Comparison of ENCODE assay signal across 8 cellular contexts in the genomic region with DNA sequence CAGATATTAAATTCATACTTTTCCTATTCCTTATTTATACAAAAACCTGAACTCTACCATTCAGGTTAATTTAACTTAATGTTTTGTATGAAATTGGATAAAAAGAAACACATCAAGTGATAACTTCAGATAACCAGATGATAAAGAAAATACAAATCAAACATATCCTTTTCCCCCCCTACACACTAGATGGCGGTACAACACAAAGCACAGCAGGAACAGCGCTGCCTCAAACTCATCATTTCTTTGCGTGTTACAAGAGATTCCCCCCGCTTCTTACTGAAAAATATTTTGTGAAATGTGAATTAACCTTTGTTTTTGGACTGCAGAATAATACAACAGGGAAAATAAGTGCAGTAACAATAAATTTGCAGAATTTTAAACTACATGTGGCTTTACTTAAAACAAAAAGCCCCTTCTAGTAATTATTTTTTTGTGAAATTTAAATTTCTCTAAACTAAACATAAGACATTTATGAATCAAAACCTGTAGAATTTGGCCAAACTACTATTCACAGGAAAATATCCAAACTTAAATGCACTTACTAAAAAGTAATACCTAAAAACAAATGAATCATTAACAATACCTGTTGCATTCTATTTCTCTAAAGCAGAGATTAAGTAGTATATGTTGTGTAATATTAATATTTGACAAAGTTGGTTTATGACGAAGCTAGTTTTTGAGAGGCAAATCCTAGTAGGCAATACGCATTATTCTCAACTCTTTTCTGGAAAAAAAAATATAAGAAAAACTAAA.
DNase-seq lines count a peak whose midpoint lies in the region; ATAC-seq and TF ChIP-seq lines count a peak whose summit lies in the region.

No MANE protein-coding gene starts in this region.

- H3K9me3 ChIP-seq in mammary epithelial cell (replicated peaks; ENCODE audit: insufficient read depth, low read length) = no peaks in the 10 kb centered on the region

- H3K4me2 ChIP-seq in mammary epithelial cell (ENCODE audit: insufficient read depth, low read depth, low read length) = no peak overlapping the region

- H3K27ac ChIP-seq in mammary epithelial cell (ENCODE audit: insufficient read depth, low read depth, low read length) = no peak overlapping the region

- H3K9ac ChIP-seq in mammary epithelial cell (ENCODE audit: insufficient read depth, low read length) = no peak overlapping the region

- TF ChIP-seq CTCF in mammary epithelial cell (conservative IDR thresholded peaks at IDR 0.05 in 1 of 2, IDR thresholded peaks at IDR 0.05 in 1 of 2; ENCODE audit: extremely low read depth in 1 of 2, insufficient read depth in 1 of 2, low read depth in 1 of 2, low read length in 2 of 2) = peak; percentile 93 to 94

- H2AFZ ChIP-seq in mammary epithelial cell (ENCODE audit: low read depth, low read length) = no peak overlapping the region

- dilution Hi-C loops in mammary epithelial cell (cut with HindIII; ENCODE audit: low sequenced_read_pairs) = no loop called here

- in situ Hi-C loops in mammary epithelial cell (cut with MboI; ENCODE audit: low sequenced_read_pairs in 2 of 2) = loop anchor here (5.0 to 25.0 kb wide), 3 partner anchors 215 to 620 kb away; a partner anchor contains a TSS

- no peaks in the 10 kb centered on the region for H3K27me3 ChIP-seq in mammary epithelial cell (ENCODE audit: insufficient read depth, low read length)

- no peak overlapping the region for H3K4me3 ChIP-seq in mammary epithelial cell (replicated peaks in 1 of 3; ENCODE audit: insufficient read depth in 1 of 3, low read depth in 2 of 3, low read length in 3 of 3)

- no peaks in the 10 kb centered on the region for H3K79me2 ChIP-seq in mammary epithelial cell (ENCODE audit: insufficient read depth, low read length)

- intact Hi-C loops in mammary epithelial cell (cut with micrococcal nuclease) = loop anchor here (1.0 kb wide), 5 partner anchors 162 to 634 kb away; no protein-coding TSS in a partner anchor

- peak; percentile 73 for ATAC-seq in GM21529 (IDR thresholded peaks at IDR 0.05; ENCODE audit: unreplicated experiment)
- ATAC-seq in SK-N-SH treated with all-trans-retinoic acid at 6 μM for 48 hours = peak; percentile 73
- no peak for ATAC-seq in HG02852 (IDR thresholded peaks at IDR 0.05; ENCODE audit: unreplicated experiment)

- peaks cover 10% of the 10 kb centered on the region for H3K4me1 ChIP-seq in mammary epithelial cell (ENCODE audit: insufficient read depth, low read length)

- CTCF ChIA-PET in mammary epithelial cell (lab: Charles Lee; ENCODE audit: low non-redundant PET) = no interaction called here

- H3K36me3 ChIP-seq in mammary epithelial cell (ENCODE audit: insufficient read depth, low read length) = peaks cover under 1% of the 10 kb centered on the region

- peak; percentile 36 for DNase-seq in ELF-1 (ENCODE audit: low read depth, low spot score)
- peak; percentile 52 for DNase-seq in MV-4-11 (lab: John Stamatoyannopoulos, UW)
- DNase-seq in mammary epithelial cell = peak; percentile 42
- DNase-seq in kidney tubule cell (ENCODE audit: low spot score) = peak; percentile 69
- peak; percentile 6 to 12 (median 10) for DNase-seq in stimulated activated CD4-positive, alpha-beta T cell treated with anti-CD3 and anti-CD28 coated beads, TNF-alpha, amount 100 ng/mL, for 24 hours (ENCODE audit: low read depth in 3 of 3)

- no peaks in the 10 kb centered on the region for H4K20me1 ChIP-seq in mammary epithelial cell (ENCODE audit: insufficient read depth, low read length)

- 25% methylated on average over 6 of the region's 6 CpGs for WGBS in mammary epithelial cell (ENCODE audit: low coverage, missing lambda C conversion rate)

- BruUV-seq in mammary epithelial cell (replicated peaks; lab: Mats Ljungman, UMichigan) = no TSS peak

TF ChIP-seq in SK-N-SH treated with all-trans-retinoic acid at 6 μM for 48 hours, 23 proteins besides CTCF, POLR2A, EP300 and RAD21:
- TF ChIP-seq, protein P1, sequence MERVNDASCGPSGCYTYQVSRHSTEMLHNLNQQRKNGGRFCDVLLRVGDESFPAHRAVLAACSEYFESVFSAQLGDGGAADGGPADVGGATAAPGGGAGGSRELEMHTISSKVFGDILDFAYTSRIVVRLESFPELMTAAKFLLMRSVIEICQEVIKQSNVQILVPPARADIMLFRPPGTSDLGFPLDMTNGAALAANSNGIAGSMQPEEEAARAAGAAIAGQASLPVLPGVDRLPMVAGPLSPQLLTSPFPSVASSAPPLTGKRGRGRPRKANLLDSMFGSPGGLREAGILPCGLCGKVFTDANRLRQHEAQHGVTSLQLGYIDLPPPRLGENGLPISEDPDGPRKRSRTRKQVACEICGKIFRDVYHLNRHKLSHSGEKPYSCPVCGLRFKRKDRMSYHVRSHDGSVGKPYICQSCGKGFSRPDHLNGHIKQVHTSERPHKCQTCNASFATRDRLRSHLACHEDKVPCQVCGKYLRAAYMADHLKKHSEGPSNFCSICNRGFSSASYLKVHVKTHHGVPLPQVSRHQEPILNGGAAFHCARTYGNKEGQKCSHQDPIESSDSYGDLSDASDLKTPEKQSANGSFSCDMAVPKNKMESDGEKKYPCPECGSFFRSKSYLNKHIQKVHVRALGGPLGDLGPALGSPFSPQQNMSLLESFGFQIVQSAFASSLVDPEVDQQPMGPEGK (CRISPR knock-in tag; IDR thresholded peaks at IDR 0.05; ENCODE audit: borderline replicate concordance) = no peak
- TF ChIP-seq TOX (CRISPR knock-in tag; IDR thresholded peaks at IDR 0.05; ENCODE audit: borderline replicate concordance) = no peak
- TF ChIP-seq ISL1 (CRISPR knock-in tag; IDR thresholded peaks at IDR 0.05) = no peak
- TF ChIP-seq, protein P2, sequence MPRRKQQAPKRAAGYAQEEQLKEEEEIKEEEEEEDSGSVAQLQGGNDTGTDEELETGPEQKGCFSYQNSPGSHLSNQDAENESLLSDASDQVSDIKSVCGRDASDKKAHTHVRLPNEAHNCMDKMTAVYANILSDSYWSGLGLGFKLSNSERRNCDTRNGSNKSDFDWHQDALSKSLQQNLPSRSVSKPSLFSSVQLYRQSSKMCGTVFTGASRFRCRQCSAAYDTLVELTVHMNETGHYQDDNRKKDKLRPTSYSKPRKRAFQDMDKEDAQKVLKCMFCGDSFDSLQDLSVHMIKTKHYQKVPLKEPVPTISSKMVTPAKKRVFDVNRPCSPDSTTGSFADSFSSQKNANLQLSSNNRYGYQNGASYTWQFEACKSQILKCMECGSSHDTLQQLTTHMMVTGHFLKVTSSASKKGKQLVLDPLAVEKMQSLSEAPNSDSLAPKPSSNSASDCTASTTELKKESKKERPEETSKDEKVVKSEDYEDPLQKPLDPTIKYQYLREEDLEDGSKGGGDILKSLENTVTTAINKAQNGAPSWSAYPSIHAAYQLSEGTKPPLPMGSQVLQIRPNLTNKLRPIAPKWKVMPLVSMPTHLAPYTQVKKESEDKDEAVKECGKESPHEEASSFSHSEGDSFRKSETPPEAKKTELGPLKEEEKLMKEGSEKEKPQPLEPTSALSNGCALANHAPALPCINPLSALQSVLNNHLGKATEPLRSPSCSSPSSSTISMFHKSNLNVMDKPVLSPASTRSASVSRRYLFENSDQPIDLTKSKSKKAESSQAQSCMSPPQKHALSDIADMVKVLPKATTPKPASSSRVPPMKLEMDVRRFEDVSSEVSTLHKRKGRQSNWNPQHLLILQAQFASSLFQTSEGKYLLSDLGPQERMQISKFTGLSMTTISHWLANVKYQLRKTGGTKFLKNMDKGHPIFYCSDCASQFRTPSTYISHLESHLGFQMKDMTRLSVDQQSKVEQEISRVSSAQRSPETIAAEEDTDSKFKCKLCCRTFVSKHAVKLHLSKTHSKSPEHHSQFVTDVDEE (CRISPR knock-in tag; IDR thresholded peaks at IDR 0.05) = no peak
- TF ChIP-seq TCF4 (CRISPR knock-in tag; IDR thresholded peaks at IDR 0.05; ENCODE audit: borderline replicate concordance) = no peak
- TF ChIP-seq ARNTL (CRISPR knock-in tag; IDR thresholded peaks at IDR 0.05; ENCODE audit: borderline replicate concordance, low read depth) = no peak
- TF ChIP-seq BACH2 (CRISPR knock-in tag; IDR thresholded peaks at IDR 0.05; ENCODE audit: borderline replicate concordance) = no peak
TF ChIP-seq in SK-N-SH treated with all-trans-retinoic acid at 6 μM for 48 hours: peak in this region for 0.

Comparison
In these comparisons a context has a peak if more than half of its experiments do, and no peak if none do; other contexts are left out.
1. DNase-seq: peak in every context shown above with its lines; median percentile 69 in kidney tubule cell; 52 in MV-4-11; 42 in mammary epithelial cell; 36 in ELF-1; 10 in stimulated activated CD4-positive, alpha-beta T cell treated with anti-CD3 and anti-CD28 coated beads, TNF-alpha, amount 100 ng/mL, for 24 hours.